Comparison of ENCODE assay signal across 23 cellular contexts in the genomic region with DNA sequence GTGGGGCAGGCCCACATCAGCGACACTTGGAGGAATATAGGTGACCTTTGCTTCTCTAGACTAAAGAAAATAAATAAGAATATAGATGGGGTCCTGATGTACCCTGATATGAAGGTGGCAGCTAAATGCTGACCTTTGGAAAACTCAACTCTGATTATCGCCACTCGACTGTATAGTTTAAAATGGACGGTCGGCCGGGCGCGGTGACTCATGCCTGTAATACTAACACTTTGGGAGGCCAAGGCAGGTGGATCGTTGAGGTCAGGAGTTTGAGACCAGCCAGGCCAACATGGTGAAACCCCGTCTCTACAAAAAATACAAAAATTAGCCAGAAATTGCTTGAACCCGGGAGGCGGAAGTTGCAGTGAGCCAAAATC.
"Had no signal": no experiment of that assay in that cellular context is flagged by ENCODE, and none has a peak within 500 bp of the region (broad histone marks: within the 10 kb centered on the region; RNA-seq: fewer than 3 reads in every experiment).

No MANE protein-coding gene starts in this region.

- ATAC-seq: natural killer cell treated with Interleukin-12 subunit alpha and Interleukin-12 subunit beta and Interleukin-15 and Interleukin-18, amount 100 ng/mL, for 72 hours; stimulated activated naive CD8-positive, alpha-beta T cell treated with anti-CD3 and anti-CD28 coated beads, Interleukin-15, amount 100 ng/mL, for 72 hours had no signal

- H3K27me3 Mint-ChIP-seq: activated CD4-positive, alpha-beta T cell treated with anti-CD3 and anti-CD28 coated beads, Interleukin-2, amount 10 ng/mL, durations not matched to agents 7 days and 5 days; activated naive CD4-positive, alpha-beta T cell treated with anti-CD3 and anti-CD28 coated beads, Interleukin-2, amount 50 U/mL, for 24 hours; brain; dendritic cell treated with granulocyte-macrophage colony-stimulating factor and Interleukin-4, amounts not matched to agents 40 ng/mL and 50 ng/mL, for 4 days; natural killer cell treated with Interleukin-12 subunit alpha and Interleukin-12 subunit beta and Interleukin-15 and Interleukin-18, amount 100 ng/mL, for 72 hours; stimulated activated naive CD8-positive, alpha-beta T cell treated with anti-CD3 and anti-CD28 coated beads, Interleukin-15, amount 100 ng/mL, for 72 hours had no signal

- H3K36me3 ChIP-seq: uterus had no signal

- H3K4me1 Mint-ChIP-seq: activated naive CD4-positive, alpha-beta T cell treated with anti-CD3 and anti-CD28 coated beads, Interleukin-2, amount 50 U/mL, for 24 hours; stimulated activated effector memory CD8-positive, alpha-beta T cell treated with anti-CD3 and anti-CD28 coated beads, Interleukin-12 subunit alpha, Interleukin-12 subunit beta, amount 100 ng/mL, for 72 hours; stimulated activated naive CD8-positive, alpha-beta T cell treated with anti-CD3 and anti-CD28 coated beads, Interleukin-15, amount 100 ng/mL, for 72 hours had no signal

- H3K4me3 Mint-ChIP-seq: activated CD4-positive, alpha-beta T cell treated with anti-CD3 and anti-CD28 coated beads, Interleukin-2, amount 10 ng/mL, durations not matched to agents 7 days and 5 days; activated CD8-positive, alpha-beta T cell treated with anti-CD3 and anti-CD28 coated beads, Interleukin-2, amount 10 ng/mL, durations not matched to agents 7 days and 5 days; activated naive CD4-positive, alpha-beta T cell treated with anti-CD3 and anti-CD28 coated beads, Interleukin-2, amount 50 U/mL, for 24 hours; brain; dendritic cell treated with granulocyte-macrophage colony-stimulating factor and Interleukin-4, amounts not matched to agents 40 ng/mL and 50 ng/mL, for 4 days; natural killer cell treated with Interleukin-12 subunit alpha and Interleukin-12 subunit beta and Interleukin-15 and Interleukin-18, amount 100 ng/mL, for 72 hours; stimulated activated effector memory CD8-positive, alpha-beta T cell treated with anti-CD3 and anti-CD28 coated beads, Interleukin-12 subunit alpha, Interleukin-12 subunit beta, amount 100 ng/mL, for 72 hours; stimulated activated naive CD8-positive, alpha-beta T cell treated with anti-CD3 and anti-CD28 coated beads, Interleukin-15, amount 100 ng/mL, for 72 hours had no signal

- H3K9me3 ChIP-seq: left lung, neutrophil, pancreas, tibial nerve, uterus had no signal

- H3K27ac Mint-ChIP-seq: activated CD4-positive, alpha-beta T cell treated with anti-CD3 and anti-CD28 coated beads, Interleukin-2, amount 10 ng/mL, durations not matched to agents 7 days and 5 days; activated CD8-positive, alpha-beta T cell treated with anti-CD3 and anti-CD28 coated beads, Interleukin-2, amount 10 ng/mL, durations not matched to agents 7 days and 5 days; activated naive CD4-positive, alpha-beta T cell treated with anti-CD3 and anti-CD28 coated beads, Interleukin-2, amount 50 U/mL, for 24 hours; dendritic cell treated with granulocyte-macrophage colony-stimulating factor and Interleukin-4, amounts not matched to agents 40 ng/mL and 50 ng/mL, for 4 days; natural killer cell treated with Interleukin-12 subunit alpha and Interleukin-12 subunit beta and Interleukin-15 and Interleukin-18, amount 100 ng/mL, for 72 hours; stimulated activated effector memory CD8-positive, alpha-beta T cell treated with anti-CD3 and anti-CD28 coated beads, Interleukin-12 subunit alpha, Interleukin-12 subunit beta, amount 100 ng/mL, for 72 hours had no signal

- H3K9me3 Mint-ChIP-seq: activated CD4-positive, alpha-beta T cell treated with anti-CD3 and anti-CD28 coated beads, Interleukin-2, amount 10 ng/mL, durations not matched to agents 7 days and 5 days; activated naive CD4-positive, alpha-beta T cell treated with anti-CD3 and anti-CD28 coated beads, Interleukin-2, amount 50 U/mL, for 24 hours; natural killer cell treated with Interleukin-12 subunit alpha and Interleukin-12 subunit beta and Interleukin-15 and Interleukin-18, amount 100 ng/mL, for 72 hours; stimulated activated effector memory CD8-positive, alpha-beta T cell treated with anti-CD3 and anti-CD28 coated beads, Interleukin-12 subunit alpha, Interleukin-12 subunit beta, amount 100 ng/mL, for 72 hours; stimulated activated naive CD8-positive, alpha-beta T cell treated with anti-CD3 and anti-CD28 coated beads, Interleukin-15, amount 100 ng/mL, for 72 hours had no signal

- H3K4me3 ChIP-seq: left lung, lung, pancreas, tibial nerve, uterus had no signal

- H3K27me3 ChIP-seq: left lung, neutrophil, pancreas, tibial nerve, uterus had no signal

- H3K27ac ChIP-seq: left lung, neutrophil, pancreas, tibial nerve, uterus had no signal

- H3K4me1 ChIP-seq: tibial nerve, uterus had no signal

- DNase-seq: activated CD4-positive, alpha-beta T cell treated with anti-CD3 and anti-CD28 coated beads, Interleukin-2, amount 10 ng/mL, durations not matched to agents 7 days and 5 days; activated CD4-positive, CD25-positive, alpha-beta regulatory T cell treated with anti-CD3 and anti-CD28 coated beads, Interleukin-2, amount 50 U/mL, for 72 hours; activated CD8-positive, alpha-beta T cell treated with anti-CD3 and anti-CD28 coated beads, Interleukin-2, amount 10 ng/mL, durations not matched to agents 7 days and 5 days; activated gamma-delta T cell treated with Interleukin-2 at 50 U/mL for 16 hours; anterior cingulate cortex; caudate nucleus; effector CD4-positive, alpha-beta T cell; erythroblast; left lung; pancreas; right cardiac atrium; stimulated activated CD4-positive, alpha-beta T cell treated with anti-CD3 and anti-CD28 coated beads, Interleukin-2, amount 100 ng/mL, for 24 hours; stimulated activated naive CD8-positive, alpha-beta T cell treated with anti-CD3 and anti-CD28 coated beads, Interleukin-15, amount 100 ng/mL, for 72 hours; uterus; WERI-Rb-1 had no signal
